In the genomic region with DNA sequence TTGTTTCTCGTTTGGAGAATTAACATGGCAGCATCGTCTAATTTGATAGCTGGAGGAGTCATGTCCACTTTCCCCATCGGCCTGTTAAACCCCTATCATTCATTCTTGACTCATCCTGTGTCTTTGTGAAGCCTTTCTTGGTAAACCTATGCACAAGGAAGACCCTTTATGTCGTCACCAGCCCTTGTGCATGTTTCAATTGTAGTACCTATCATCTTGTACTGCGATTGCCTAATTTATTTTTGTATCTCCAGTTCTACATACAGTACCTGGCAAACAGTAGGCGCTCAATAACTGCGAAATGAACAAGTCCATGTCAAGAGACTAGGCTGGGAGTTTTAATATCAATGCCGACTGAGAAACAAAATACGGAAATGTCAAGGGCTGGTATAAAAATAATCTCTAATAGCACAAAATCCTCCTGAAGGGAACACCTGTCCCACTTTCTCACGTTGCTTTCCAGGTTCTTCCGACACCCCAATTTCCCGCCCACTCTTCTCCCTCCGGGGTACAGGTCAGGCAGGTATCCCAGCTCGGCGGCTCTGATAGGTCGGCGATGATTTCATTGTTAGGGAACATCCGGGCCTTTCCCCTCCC, we compare ENCODE assay signal across 1 cellular context.
A peak's percentile ranks its signal among the peaks of the same experiment; 100 is the strongest.
TF ChIP-seq lines count a peak whose summit lies in the region.

No MANE protein-coding gene starts in this region.

TF ChIP-seq in H1, 55 proteins besides CTCF, POLR2A, EP300 and RAD21:
- TF ChIP-seq E2F6 (IDR thresholded peaks at IDR 0.05) (peak; percentile 92), ATF3 (IDR thresholded peaks at IDR 0.05; ENCODE audit: insufficient read depth, low read depth, low read length) (no peak), POLR2AphosphoS5 (IDR thresholded peaks at IDR 0.05; ENCODE audit: low read depth, low read length) (0 out of 2 replicates have a peak, but pooled peaks have one; percentile 2)
TF ChIP-seq in H1: peak in this region for 2.
